Comparison of ENCODE assay signal across 7 cellular contexts in genomic region chr14:94548999-94549985, GRCh38. TPM values are rescaled to one million over a fixed set of nuclear protein-coding genes. Genes with fewer than 3 reads are reported as not detected.
A peak's percentile ranks its signal among the peaks of the same experiment; 100 is the strongest.
DNase-seq lines count a peak whose midpoint lies in the region; ATAC-seq and TF ChIP-seq lines count a peak whose summit lies in the region.

No MANE protein-coding gene starts in this region.

- no peaks in the 10 kb centered on the region for H3K9me3 ChIP-seq in PC-3 (ENCODE audit: low read length)
- H3K9me3 ChIP-seq in psoas muscle, result no peaks in the 10 kb centered on the region

- no peaks in the 10 kb centered on the region for H3F3A ChIP-seq in PC-3 (ENCODE audit: low read length, unreplicated experiment)

- H4K20me1 ChIP-seq in PC-3 (ENCODE audit: low read length), result no peaks in the 10 kb centered on the region

- intact Hi-C loops in PC-3 (cut with micrococcal nuclease) (no loop called here), head of caudate nucleus (cut with DNase I) (no loop called here), psoas muscle (cut with DNase I) (no loop called here)

- H3K36me3 ChIP-seq in PC-3 (ENCODE audit: low read depth, low read length) (no peaks in the 10 kb centered on the region), psoas muscle (ENCODE audit: insufficient read depth in 1 of 2, low read depth in 1 of 2) (no peaks in the 10 kb centered on the region)

- no peak overlapping the region for H3K4me2 ChIP-seq in PC-3 (ENCODE audit: low read length)

- no peak overlapping the region for H3K27ac ChIP-seq in PC-3 (ENCODE audit: low read length)
- no peak overlapping the region for H3K27ac ChIP-seq in psoas muscle

- H3K27me3 ChIP-seq in PC-3 (ENCODE audit: low read length) (no peaks in the 10 kb centered on the region), psoas muscle (ENCODE audit: insufficient read depth in 3 of 3, low read length in 2 of 3) (no peaks in the 10 kb centered on the region)

- peak; percentile 87 for TF ChIP-seq CTCF in PC-3 (conservative IDR thresholded peaks at IDR 0.05; ENCODE audit: low read depth, low read length)
- peak; percentile 71 for TF ChIP-seq CTCF in psoas muscle (IDR thresholded peaks at IDR 0.05)

- POLR2A ChIA-PET in PC-3 (lab: Charles Lee; ENCODE audit: unreplicated experiment), result no interaction called here

- CTCF ChIA-PET in PC-3 (lab: Charles Lee), result no interaction called here

- H3K79me2 ChIP-seq in PC-3 (ENCODE audit: low read length), result no peaks in the 10 kb centered on the region

- peak; percentile 61 for ATAC-seq in HG02759 (IDR thresholded peaks at IDR 0.05; ENCODE audit: unreplicated experiment)
- ATAC-seq in PC-3, result peak; percentile 27; the same call in 1 of the 2 replicates
- peak in 3 of 4 donors; percentile 76 to 87 (median 80) for ATAC-seq in psoas muscle

- no peaks in the 10 kb centered on the region for H3K9me2 ChIP-seq in PC-3 (replicated peaks; ENCODE audit: low read length)

- H3K4me3 ChIP-seq in PC-3 (ENCODE audit: low read length), result no peak overlapping the region
- H3K4me3 ChIP-seq in psoas muscle, result no peak overlapping the region

- H3K4me1 ChIP-seq in PC-3 (ENCODE audit: insufficient read depth, low read length), result no peaks in the 10 kb centered on the region
- no peaks in the 10 kb centered on the region for H3K4me1 ChIP-seq in psoas muscle

- no peak overlapping the region for H2AFZ ChIP-seq in PC-3 (ENCODE audit: low read length)

- H3K9ac ChIP-seq in PC-3 (ENCODE audit: low read length), result no peak overlapping the region

- WGBS in psoas muscle, 3 donors, result 22 to 29% (median 27%) methylated on average over 24 of the region's 24 CpGs

- peak; percentile 83 for DNase-seq in GM03348 (ENCODE audit: low spot score)
- peak; percentile 54 for DNase-seq in PC-3
- peak; percentile 87 for DNase-seq in activated effector memory CD4-positive, alpha-beta T cell treated with anti-CD3 and anti-CD28 coated beads, Interleukin-2, amount 50 U/mL, for 16 hours
- peak; percentile 23 to 89 (median 73) for DNase-seq in head of caudate nucleus
- DNase-seq in psoas muscle, result peak; percentile 48 to 62
- no peak for DNase-seq in NCI-H2029 (lab: John Stamatoyannopoulos, UW)

- BruUV-seq in PC-3 (replicated peaks; lab: Mats Ljungman, UMichigan), result no TSS peak

RNA-seq across cellular contexts. Expression of gene SERPINA4, which starts 11.9 kb away (rescaled TPM):
- total RNA-seq in PC-3 (2014; rRNA removed), result not detected in 2 replicates
- total RNA-seq in psoas muscle, result not detected
- polyA plus RNA-seq in psoas muscle, result not detected

RNA-seq across cellular contexts. Expression of gene SERPINA5, which starts 31.9 kb away (rescaled TPM):
- not detected in 2 replicates for total RNA-seq in PC-3 (2014; rRNA removed)
- 10 to 100 TPM in 3 of 4 donors, 1 to 10 TPM in 1; 7.2 to 59.7 (median 24.9) TPM for total RNA-seq in psoas muscle
- 100 to 1,000 TPM in 1 of 3 donors, 1 to 10 TPM in 2; 2.6 to 107 (median 4.2) TPM for polyA plus RNA-seq in psoas muscle

RNA-seq across cellular contexts. Expression of gene SERPINA12, which starts 40.0 kb away (rescaled TPM):
- total RNA-seq in PC-3 (2014; rRNA removed) (not detected in 2 replicates), psoas muscle (not detected)
- polyA plus RNA-seq in psoas muscle, result not detected

Comparison
In these comparisons a context has a peak if more than half of its experiments do, and no peak if none do; other contexts are left out.
1. ATAC-seq: peak in every context shown above with its lines; median percentile 80 in psoas muscle; 61 in HG02759; 27 in PC-3.